Comparison of ENCODE assay signal across 23 cellular contexts in the genomic region with DNA sequence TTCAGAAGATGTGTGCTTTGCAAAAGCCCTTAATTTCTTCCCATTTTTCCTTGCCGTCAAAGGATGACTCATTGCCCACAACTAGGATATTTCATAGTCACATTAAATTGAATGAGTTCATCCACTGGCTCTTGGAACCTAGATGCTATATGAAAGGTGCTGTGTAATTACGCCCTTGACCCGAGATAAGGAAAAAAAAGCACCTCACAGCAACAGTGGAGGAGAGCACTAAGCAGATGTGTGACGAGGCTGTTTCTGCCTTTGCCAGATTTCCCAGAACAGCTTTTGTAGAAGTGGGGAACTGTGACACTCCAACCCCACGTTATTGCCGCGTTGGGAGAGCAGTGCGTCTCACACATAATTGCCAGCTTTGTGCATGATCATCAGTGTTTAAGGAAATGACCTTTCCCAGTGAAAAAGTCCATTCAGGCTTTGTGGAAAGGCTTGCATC. TPM values are rescaled to one million over a fixed set of nuclear protein-coding genes. Genes with fewer than 3 reads are reported as not detected.
DNase-seq lines count a peak whose midpoint lies in the region; ATAC-seq, FAIRE-seq and TF ChIP-seq lines count a peak whose summit lies in the region.
"Had no signal": no experiment of that assay in that cellular context is flagged by ENCODE, and none has a peak within 500 bp of the region (broad histone marks: within the 10 kb centered on the region; RNA-seq: fewer than 3 reads in every experiment).

No MANE protein-coding gene starts in this region.

- CTCF ChIA-PET in K562 (lab: Yijun Ruan, JAX; ENCODE audit: low intra/inter-chr PET ratio): no interaction called here

- DNase-seq in EL: peak; percentile 47
- DNase-seq in NCI-H2227 (lab: John Stamatoyannopoulos, UW; ENCODE audit: unreplicated experiment): peak; percentile 39
- peak; percentile 19 to 80 (median 42) for DNase-seq in K562 (ENCODE audit: extremely low read depth in 1 of 4, low spot score in 3 of 4)
- DNase-seq in mucosa of descending colon: no peak
- DNase-seq in GF-D8 (lab: John Stamatoyannopoulos, UW): no peak
- DNase-seq in DMS53 treated with DMSO at 0.1 percent for 48 hours (lab: John Stamatoyannopoulos, UW; ENCODE audit: unreplicated experiment): no peak
- DNase-seq: activated CD4-positive, alpha-beta T cell treated with anti-CD3 and anti-CD28 coated beads for 1 hour; activated CD8-positive, alpha-beta memory T cell treated with anti-CD3 and anti-CD28 coated beads, Interleukin-2, amount 50 U/mL, for 48 hours; activated naive CD4-positive, alpha-beta T cell treated with anti-CD3 and anti-CD28 coated beads, Interleukin-2, amount 50 U/mL, for 16 hours; DND-41; left cardiac atrium; MV-4-11; naive B cell; NCI-H446 treated with DMSO at 0.1 percent for 48 hours; psoas muscle; T-helper 17 cell had no signal

- H3K9me3 ChIP-seq in K562 (replicated peaks; ENCODE audit: control insufficient read depth, insufficient read depth, low read depth, low read length): no peaks in the 10 kb centered on the region
- H3K9me3 ChIP-seq in mucosa of descending colon: no peaks in the 10 kb centered on the region
- H3K9me3 ChIP-seq: psoas muscle, thoracic aorta had no signal

- no peaks in the 10 kb centered on the region for H3K36me3 ChIP-seq in K562 (ENCODE audit: control insufficient read depth, insufficient read depth, low read length)
- H3K36me3 ChIP-seq in mucosa of descending colon (ENCODE audit: low read depth): no peaks in the 10 kb centered on the region
- H3K36me3 ChIP-seq: cardiac muscle cell had no signal

- in situ Hi-C loops in K562 (cut with MboI): no loop called here

- FAIRE-seq in K562 (lab: Jason Lieb, UNC): peak; percentile 86
- FAIRE-seq: endometrium, GM12878 had no signal

- WGBS in K562 (ENCODE audit: insufficient coverage, low coverage, missing lambda C conversion rate): under 1% methylated on average over 8 of the region's 8 CpGs

- POLR2A ChIA-PET in K562 (lab: Yijun Ruan, JAX): no interaction called here

- no peaks in the 10 kb centered on the region for H3K9me1 ChIP-seq in K562 (ENCODE audit: control insufficient read depth, insufficient read depth, low read length)

- H2AFZ ChIP-seq in K562 (ENCODE audit: low read depth, low read length): 0 out of 2 replicates have a peak overlapping the region, but pooled peaks have one; percentile 3
- H2AFZ ChIP-seq: PC-9 had no signal

- H3K9ac ChIP-seq in K562 (ENCODE audit: insufficient read depth in 1 of 2, low read depth in 2 of 2, low read length in 2 of 2): no peak overlapping the region

- TF ChIP-seq EP300 in K562 (IDR thresholded peaks at IDR 0.05; ENCODE audit: low read length): peak; percentile 81

- TF ChIP-seq CTCF in K562 (IDR thresholded peaks at IDR 0.05 in 2 of 3, conservative IDR thresholded peaks at IDR 0.05 in 1 of 3; ENCODE audit: insufficient read depth in 2 of 3, low read depth in 1 of 3, low read length in 3 of 3): no peak
- TF ChIP-seq CTCF in mucosa of descending colon (IDR thresholded peaks at IDR 0.05): no peak

- H3K27ac ChIP-seq in K562 (ENCODE audit: extremely low read depth, low read depth, low read length): peak overlapping the region; percentile 24; the same call in 1 of the 3 replicates
- H3K27ac ChIP-seq: cardiac muscle cell, PC-9, psoas muscle, thoracic aorta had no signal

- no peaks in the 10 kb centered on the region for H4K20me1 ChIP-seq in K562 (replicated peaks; ENCODE audit: control insufficient read depth, insufficient read depth, low read length)

- no peak for TF ChIP-seq RAD21 in K562 (CRISPR knock-in tag; conservative IDR thresholded peaks at IDR 0.05 in 1 of 2, IDR thresholded peaks at IDR 0.05 in 1 of 2)

- H3K79me2 ChIP-seq in K562 (ENCODE audit: control insufficient read depth, insufficient read depth, low read length): no peaks in the 10 kb centered on the region

- intact Hi-C loops in K562 (cut with micrococcal nuclease): no loop called here
- intact Hi-C loops in mucosa of descending colon (cut with DNase I, micrococcal nuclease): no loop called here

- H3K4me1 ChIP-seq in K562 (replicated peaks in 1 of 2; ENCODE audit: control insufficient read depth in 2 of 2, insufficient read depth in 2 of 2, low read length in 2 of 2) (peaks cover 13 to 30% of the 10 kb centered on the region in 2 experiments; a peak in 4 of 5 replicates), mucosa of descending colon (ENCODE audit: low read depth) (no peaks in the 10 kb centered on the region)
- H3K4me1 ChIP-seq: psoas muscle had no signal

- H3K4me3 ChIP-seq in K562 (no peak overlapping the region), mucosa of descending colon (no peak overlapping the region)
- H3K4me3 ChIP-seq: cardiac muscle cell, GM12878, PC-9, psoas muscle, thoracic aorta had no signal

- no TSS peak for BruUV-seq in K562 (replicated peaks; lab: Mats Ljungman, UMichigan)

- TF ChIP-seq POLR2A in K562 (conservative IDR thresholded peaks at IDR 0.05): no peak

- H3K27me3 ChIP-seq in K562 (ENCODE audit: control insufficient read depth in 2 of 2, insufficient read depth in 2 of 2, low read length in 2 of 2): no peaks in the 10 kb centered on the region
- H3K27me3 ChIP-seq: cardiac muscle cell had no signal

- ATAC-seq in K562 (peak; percentile 86), mucosa of descending colon (peak; percentile 42), GM18517 (IDR thresholded peaks at IDR 0.05; ENCODE audit: unreplicated experiment) (no peak), HG03342 (IDR thresholded peaks at IDR 0.05; ENCODE audit: unreplicated experiment) (no peak)
- ATAC-seq: GM12878, psoas muscle, T-helper 17 cell had no signal

- peak overlapping the region; percentile 35 for H3K4me2 ChIP-seq in K562 (ENCODE audit: insufficient read depth, low read length)
- H3K4me2 ChIP-seq: PC-9 had no signal

TF ChIP-seq in K562, 482 proteins besides CTCF, POLR2A, EP300 and RAD21 (continues in another document):
- TF ChIP-seq STAT5B (CRISPR knock-in tag; IDR thresholded peaks at IDR 0.05) (no peak), MEF2A (IDR thresholded peaks at IDR 0.05; ENCODE audit: control insufficient read depth, low read depth, low read length) (no peak), U2AF1 (optimal IDR thresholded peaks at IDR 0.05; ENCODE audit: low read depth, low read length) (no peak), POLR2B (IDR thresholded peaks at IDR 0.05; ENCODE audit: low read depth, partially characterized antibody) (no peak)
- TF ChIP-seq, protein P1, sequence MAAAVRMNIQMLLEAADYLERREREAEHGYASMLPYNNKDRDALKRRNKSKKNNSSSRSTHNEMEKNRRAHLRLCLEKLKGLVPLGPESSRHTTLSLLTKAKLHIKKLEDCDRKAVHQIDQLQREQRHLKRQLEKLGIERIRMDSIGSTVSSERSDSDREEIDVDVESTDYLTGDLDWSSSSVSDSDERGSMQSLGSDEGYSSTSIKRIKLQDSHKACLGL (CRISPR knock-in tag; IDR thresholded peaks at IDR 0.05; ENCODE audit: borderline replicate concordance, poor library complexity, severe bottlenecking): no peak
- TF ChIP-seq, protein P2, sequence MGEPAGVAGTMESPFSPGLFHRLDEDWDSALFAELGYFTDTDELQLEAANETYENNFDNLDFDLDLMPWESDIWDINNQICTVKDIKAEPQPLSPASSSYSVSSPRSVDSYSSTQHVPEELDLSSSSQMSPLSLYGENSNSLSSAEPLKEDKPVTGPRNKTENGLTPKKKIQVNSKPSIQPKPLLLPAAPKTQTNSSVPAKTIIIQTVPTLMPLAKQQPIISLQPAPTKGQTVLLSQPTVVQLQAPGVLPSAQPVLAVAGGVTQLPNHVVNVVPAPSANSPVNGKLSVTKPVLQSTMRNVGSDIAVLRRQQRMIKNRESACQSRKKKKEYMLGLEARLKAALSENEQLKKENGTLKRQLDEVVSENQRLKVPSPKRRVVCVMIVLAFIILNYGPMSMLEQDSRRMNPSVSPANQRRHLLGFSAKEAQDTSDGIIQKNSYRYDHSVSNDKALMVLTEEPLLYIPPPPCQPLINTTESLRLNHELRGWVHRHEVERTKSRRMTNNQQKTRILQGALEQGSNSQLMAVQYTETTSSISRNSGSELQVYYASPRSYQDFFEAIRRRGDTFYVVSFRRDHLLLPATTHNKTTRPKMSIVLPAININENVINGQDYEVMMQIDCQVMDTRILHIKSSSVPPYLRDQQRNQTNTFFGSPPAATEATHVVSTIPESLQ (CRISPR knock-in tag; IDR thresholded peaks at IDR 0.05): no peak
- TF ChIP-seq, protein P3, sequence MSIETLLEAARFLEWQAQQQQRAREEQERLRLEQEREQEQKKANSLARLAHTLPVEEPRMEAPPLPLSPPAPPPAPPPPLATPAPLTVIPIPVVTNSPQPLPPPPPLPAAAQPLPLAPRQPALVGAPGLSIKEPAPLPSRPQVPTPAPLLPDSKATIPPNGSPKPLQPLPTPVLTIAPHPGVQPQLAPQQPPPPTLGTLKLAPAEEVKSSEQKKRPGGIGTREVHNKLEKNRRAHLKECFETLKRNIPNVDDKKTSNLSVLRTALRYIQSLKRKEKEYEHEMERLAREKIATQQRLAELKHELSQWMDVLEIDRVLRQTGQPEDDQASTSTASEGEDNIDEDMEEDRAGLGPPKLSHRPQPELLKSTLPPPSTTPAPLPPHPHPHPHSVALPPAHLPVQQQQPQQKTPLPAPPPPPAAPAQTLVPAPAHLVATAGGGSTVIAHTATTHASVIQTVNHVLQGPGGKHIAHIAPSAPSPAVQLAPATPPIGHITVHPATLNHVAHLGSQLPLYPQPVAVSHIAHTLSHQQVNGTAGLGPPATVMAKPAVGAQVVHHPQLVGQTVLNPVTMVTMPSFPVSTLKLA (conservative IDR thresholded peaks at IDR 0.05): 0 out of 4 replicates have a peak, but pooled peaks of 1 of the 2 experiments have one; percentile 27

RNA-seq across cellular contexts. Expression of a gene that starts 33.3 kb away (rescaled TPM):
- total RNA-seq in K562 (2011; cell fraction: chromatin; rRNA removed; ENCODE audit: low replicate concordance): 14.2 and 41.0 TPM in 2 replicates
- total RNA-seq in K562 (2011; cell fraction: nucleolus; rRNA removed): 13.8 TPM in 2 replicates
- 28.9 and 49.0 TPM in 2 replicates for total RNA-seq in K562 (2011; cell fraction: nucleoplasm; rRNA removed)
- 5.7 and 6.8 TPM in 2 replicates for total RNA-seq in K562 (2014; rRNA removed)
- 17.1 and 17.9 TPM in 2 replicates for total RNA-seq in K562 (2014; rRNA removed; fragmentation: Illumina TruSeq; extraction: Trizol)
- 11.5 and 12.3 TPM in 2 replicates for total RNA-seq in K562 (2015; rRNA removed; fragmentation: Illumina TruSeq; extraction: Trizol)
- total RNA-seq in K562 (2021): 11.0 and 11.3 TPM in 2 replicates
- polyA plus RNA-seq in K562 (2011; rRNA removed): 11.5 and 17.1 TPM in 2 replicates
- polyA plus RNA-seq in K562 (2011; cell fraction: cytosol; rRNA removed): 4.0 and 20.9 TPM in 2 replicates
- 13.9 and 19.8 TPM in 2 replicates for polyA plus RNA-seq in K562 (2011; cell fraction: nucleus; rRNA removed)
- polyA plus RNA-seq in K562 (2012): 14.0 and 14.2 TPM in 2 replicates
- 12.6 and 14.4 TPM in 2 replicates for polyA plus RNA-seq in K562 (2014; fragmentation: Illumina TruSeq; extraction: Trizol)
- polyA plus RNA-seq in K562 (2014; fragmentation: Nextera tagmentation; extraction: Ambion mirVana): 1 to 10 TPM; 3.7 to 5.8 TPM
- 7.6 and 9.5 TPM in 2 replicates for polyA plus RNA-seq in K562 (2014; rRNA removed)
- polyA minus RNA-seq in K562 (2011; rRNA and poly(A)+ RNA removed): 14.1 and 20.0 TPM in 2 replicates
- polyA minus RNA-seq in K562 (2011; cell fraction: cytosol; rRNA and poly(A)+ RNA removed): 14.9 and 19.5 TPM in 2 replicates
- 8.6 and 14.1 TPM in 2 replicates for polyA minus RNA-seq in K562 (2011; cell fraction: nucleus; rRNA and poly(A)+ RNA removed)
- 10 to 100 TPM; 39.2 to 72.2 (median 55.7) TPM for total RNA-seq in mucosa of descending colon

Comparison
In these comparisons a context has a peak if more than half of its experiments do, and no peak if none do; other contexts are left out.
1. DNase-seq: peak in EL (single experiment), NCI-H2227 (single experiment) and K562 (4 of 4); none in mucosa of descending colon (0 of 3), GF-D8 (single experiment) and DMS53 treated with DMSO at 0.1 percent for 48 hours (single experiment).
2. ATAC-seq: peak in K562 (single experiment) and mucosa of descending colon (single experiment); none in GM18517 (single experiment) and HG03342 (single experiment).